ENCODE assay signal across 8 cellular contexts in genomic region chr18:74171910-74172606, GRCh38. TPM values are rescaled to one million over a fixed set of nuclear protein-coding genes. Genes with fewer than 3 reads are reported as not detected.
A peak's percentile ranks its signal among the peaks of the same experiment; 100 is the strongest.
DNase-seq lines count a peak whose midpoint lies in the region; ATAC-seq, FAIRE-seq and TF ChIP-seq lines count a peak whose summit lies in the region.

No MANE protein-coding gene starts in this region.

- H3K9me3 ChIP-seq in GM12878 (replicated peaks; ENCODE audit: control insufficient read depth, insufficient read depth, low read length): no peaks in the 10 kb centered on the region

- POLR2A ChIA-PET in GM12878 (lab: Charles Lee): no interaction called here

- H3K4me2 ChIP-seq in GM12878 (ENCODE audit: control insufficient read depth, insufficient read depth): peak overlapping the region; percentile 85

- TF ChIP-seq RAD21 in GM12878 (IDR thresholded peaks at IDR 0.05; ENCODE audit: insufficient read depth, low read depth, low read length): no peak

- no peak overlapping the region for H3K27ac ChIP-seq in GM12878 (ENCODE audit: control insufficient read depth, insufficient read depth)

- RAD21 ChIA-PET in GM12878 (lab: Charles Lee; ENCODE audit: unreplicated experiment): no interaction called here

- SMC1A ChIA-PET in GM12878 (lab: Charles Lee; ENCODE audit: uncharacterized antibody, unreplicated experiment): interaction anchor here (0.6 to 1.4 kb wide), 3 partner anchors 14 to 38 kb away, joined by 3 read pairs; no protein-coding TSS in a partner anchor

- TF ChIP-seq CTCF in AG10803 (conservative IDR thresholded peaks at IDR 0.05; ENCODE audit: low read length) (no peak), GM12878 (IDR thresholded peaks at IDR 0.05 in 2 of 3, conservative IDR thresholded peaks at IDR 0.05 in 1 of 3; ENCODE audit: control insufficient read depth in 2 of 3, extremely low read depth in 1 of 3, insufficient read depth in 1 of 3, low read depth in 3 of 3, low read length in 3 of 3) (no peak)

- no TSS peak for BruUV-seq in GM12878 (replicated peaks; lab: Mats Ljungman, UMichigan)

- H3K36me3 ChIP-seq in GM12878 (ENCODE audit: control insufficient read depth in 2 of 2, insufficient read depth in 2 of 2, low read length in 1 of 2): no peaks in the 10 kb centered on the region

- in situ Hi-C loops in GM12878 (cut with MboI): no loop called here

- TF ChIP-seq POLR2A in GM12878 (IDR thresholded peaks at IDR 0.05; ENCODE audit: low read depth, low read length) (no peak), H54 (IDR thresholded peaks at IDR 0.05; ENCODE audit: low read depth, low read length) (no peak)

- H2AFZ ChIP-seq in GM12878 (ENCODE audit: control insufficient read depth, low read depth, low read length): peak overlapping the region; percentile 45

- peak overlapping the region; percentile 2 for H3K4me3 ChIP-seq in AG10803 (ENCODE audit: low read length)
- H3K4me3 ChIP-seq in GM12878: no peak overlapping the region

- intact Hi-C loops in GM12878 (cut with micrococcal nuclease; ENCODE audit: unreplicated experiment): no loop called here

- no peaks in the 10 kb centered on the region for H3K79me2 ChIP-seq in GM12878 (ENCODE audit: control insufficient read depth, insufficient read depth, low read length)

- H3K4me1 ChIP-seq in GM12878 (ENCODE audit: control insufficient read depth, insufficient read depth, low read length): peaks cover 6% of the 10 kb centered on the region; the same call in 1 of the 2 replicates

- DNase-seq in AG10803 (ENCODE audit: low read depth) (peak; percentile 4), GM12878 (ENCODE audit: low read depth, low spot score) (no peak), NCI-H524 (lab: John Stamatoyannopoulos, UW) (no peak), 8988T (no peak), H54 (ENCODE audit: insufficient read length, low spot score) (no peak)
- DNase-seq in activated CD4-positive, CD25-positive, alpha-beta regulatory T cell (lab: John Stamatoyannopoulos, UW): no peak

- peaks cover 0 to 2% of the 10 kb centered on the region in 2 experiments; a peak in 1 of 4 replicates for H3K27me3 ChIP-seq in GM12878 (replicated peaks in 1 of 2; ENCODE audit: control insufficient read depth in 2 of 2, insufficient read depth in 2 of 2, low read length in 1 of 2)

- H4K20me1 ChIP-seq in GM12878 (ENCODE audit: control insufficient read depth, insufficient read depth): no peaks in the 10 kb centered on the region

- CTCF ChIA-PET in GM12878 (lab: Yijun Ruan, JAX): interaction anchor here (1.3 to 1.7 kb wide), 2 partner anchors 11 to 25 kb away, joined by 3 to 4 read pairs; no protein-coding TSS in a partner anchor

- TF ChIP-seq EP300 in GM12878 (IDR thresholded peaks at IDR 0.05; ENCODE audit: borderline replicate concordance in 1 of 2, control insufficient read depth in 1 of 2, low read depth in 2 of 2, low read length in 2 of 2): no peak

- ATAC-seq in GM19438 (IDR thresholded peaks at IDR 0.05; ENCODE audit: low read depth, unreplicated experiment): peak; percentile 98
- ATAC-seq in HG03342 (IDR thresholded peaks at IDR 0.05; ENCODE audit: unreplicated experiment): peak; percentile 91
- ATAC-seq in GM12878: peak; percentile 97

- 40% methylated on average over 12 of the region's 12 CpGs for WGBS in GM12878 (ENCODE audit: insufficient coverage, insufficient replicate concordance, low lambda C conversion rate, missing lambda C conversion rate)

- FAIRE-seq in GM12878 (lab: Jason Lieb, UNC): peak; percentile 80
- FAIRE-seq in H54 (lab: Jason Lieb, UNC): no peak

- no peak overlapping the region for H3K9ac ChIP-seq in GM12878 (ENCODE audit: control insufficient read depth, insufficient read depth, low read length)

TF ChIP-seq in GM12878, 131 proteins besides CTCF, POLR2A, EP300 and RAD21:
- no peak for TF ChIP-seq MXI1 (IDR thresholded peaks at IDR 0.05; ENCODE audit: low read depth, low read length)
- TF ChIP-seq CBX3 (IDR thresholded peaks at IDR 0.05; ENCODE audit: borderline replicate concordance, low read depth): no peak
- no peak for TF ChIP-seq NBN (IDR thresholded peaks at IDR 0.05)
- no peak for TF ChIP-seq IRF3 (IDR thresholded peaks at IDR 0.05)
- TF ChIP-seq E2F8 (IDR thresholded peaks at IDR 0.05; ENCODE audit: low read depth, partially characterized antibody): no peak

RNA-seq across cellular contexts. Expression of gene TIMM21, which starts 23.7 kb away (rescaled TPM):
- 48.4 and 50.0 TPM in 2 replicates for total RNA-seq in GM12878 (2013; cell fraction: nucleolus; rRNA removed)
- total RNA-seq in GM12878 (2014; rRNA removed): 64.6 and 67.0 TPM in 2 replicates
- total RNA-seq in GM12878 (2014; rRNA removed; fragmentation: Illumina TruSeq; extraction: Trizol): 39.6 and 46.6 TPM in 2 replicates
- 39.5 and 47.4 TPM in 2 replicates for total RNA-seq in GM12878 (2021)
- 11.0 TPM for polyA plus RNA-seq in GM12878 (2011; ENCODE audit: low read depth)
- polyA plus RNA-seq in GM12878 (2011; rRNA removed): 79.2 and 105 TPM in 2 replicates
- polyA plus RNA-seq in GM12878 (2011; cell fraction: cytosol; rRNA removed): 52.2 and 64.5 TPM in 2 replicates
- polyA plus RNA-seq in GM12878 (2011; cell fraction: nucleus; rRNA removed): 60.3 and 76.4 TPM in 2 replicates
- 34.6 and 36.1 TPM in 2 replicates for polyA plus RNA-seq in GM12878 (2012)
- 60.4 and 63.8 TPM in 2 replicates for polyA plus RNA-seq in GM12878 (2014; fragmentation: Illumina TruSeq; extraction: Trizol)
- 100 to 1,000 TPM; 111 to 136 TPM for polyA plus RNA-seq in GM12878 (2014; fragmentation: Nextera tagmentation; extraction: Ambion mirVana)
- polyA plus RNA-seq in GM12878 (2014; rRNA removed): 87.7 and 88.9 TPM in 2 replicates
- polyA plus RNA-seq in GM12878 (2016; fragmentation: Nextera tagmentation; extraction: Ambion mirVana): 100 to 1,000 TPM; 200 to 203 TPM
- polyA minus RNA-seq in GM12878 (2011; rRNA and poly(A)+ RNA removed): 46.9 and 51.6 TPM in 2 replicates
- 15.4 and 23.0 TPM in 2 replicates for polyA minus RNA-seq in GM12878 (2011; cell fraction: cytosol; rRNA and poly(A)+ RNA removed)
- 24.7 and 32.7 TPM in 2 replicates for polyA minus RNA-seq in GM12878 (2011; cell fraction: nucleus; rRNA and poly(A)+ RNA removed)

RNA-seq across cellular contexts. Expression of gene FBXO15, which starts 24.4 kb away (rescaled TPM):
- total RNA-seq in GM12878 (2013; cell fraction: nucleolus; rRNA removed): 0.42 and 0.92 TPM in 2 replicates
- not detected in 2 replicates for total RNA-seq in GM12878 (2014; rRNA removed)
- total RNA-seq in GM12878 (2014; rRNA removed; fragmentation: Illumina TruSeq; extraction: Trizol): 0.22 and 0.28 TPM in 2 replicates
- total RNA-seq in GM12878 (2021): 0.29 and 0.90 TPM in 2 replicates
- polyA plus RNA-seq in GM12878 (2011; ENCODE audit: low read depth): not detected
- 0.54 and 0.56 TPM in 2 replicates for polyA plus RNA-seq in GM12878 (2011; rRNA removed)
- 0.18 and 0.61 TPM in 2 replicates for polyA plus RNA-seq in GM12878 (2011; cell fraction: cytosol; rRNA removed)
- polyA plus RNA-seq in GM12878 (2011; cell fraction: nucleus; rRNA removed): 0.61 and 0.66 TPM in 2 replicates
- polyA plus RNA-seq in GM12878 (2012): 0.15 and 0.60 TPM in 2 replicates
- 0.06 and 0.36 TPM in 2 replicates for polyA plus RNA-seq in GM12878 (2014; fragmentation: Illumina TruSeq; extraction: Trizol)
- polyA plus RNA-seq in GM12878 (2014; fragmentation: Nextera tagmentation; extraction: Ambion mirVana): under 1 TPM; 0.20 to 0.24 TPM
- polyA plus RNA-seq in GM12878 (2014; rRNA removed): 0.06 and 0.91 TPM in 2 replicates
- polyA plus RNA-seq in GM12878 (2016; fragmentation: Nextera tagmentation; extraction: Ambion mirVana): not detected
- polyA minus RNA-seq in GM12878 (2011; rRNA and poly(A)+ RNA removed): 0.29 and 0.98 TPM in 2 replicates
- polyA minus RNA-seq in GM12878 (2011; cell fraction: cytosol; rRNA and poly(A)+ RNA removed): not detected in 2 replicates
- 0.24 and 0.38 TPM in 2 replicates for polyA minus RNA-seq in GM12878 (2011; cell fraction: nucleus; rRNA and poly(A)+ RNA removed)
